Comparison of ENCODE assay signal across 15 cellular contexts in the genomic region with DNA sequence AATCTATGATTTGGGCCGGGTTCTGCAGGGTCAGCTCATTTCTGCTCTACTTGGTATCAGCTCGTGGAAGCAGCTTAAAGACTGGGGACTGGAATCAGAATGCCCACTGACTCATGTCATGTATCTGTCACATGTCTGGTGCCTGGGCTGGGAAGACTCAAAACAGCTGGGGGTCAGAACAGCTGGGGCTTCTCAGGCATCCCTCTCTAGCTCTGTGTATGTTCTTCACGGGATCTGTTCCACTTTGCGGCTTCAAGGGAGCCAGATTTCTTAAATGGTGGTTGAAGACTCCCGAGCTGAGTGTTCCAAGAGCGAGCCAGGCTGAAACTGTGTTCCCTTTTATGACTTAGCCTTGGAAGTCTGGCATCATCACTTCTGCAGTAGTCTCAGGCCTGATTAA. TPM values are rescaled to one million over a fixed set of nuclear protein-coding genes. Genes with fewer than 3 reads are reported as not detected.
DNase-seq lines count a peak whose midpoint lies in the region; ATAC-seq and TF ChIP-seq lines count a peak whose summit lies in the region.
"Had no signal": no experiment of that assay in that cellular context is flagged by ENCODE, and none has a peak within 500 bp of the region (broad histone marks: within the 10 kb centered on the region; RNA-seq: fewer than 3 reads in every experiment).

No MANE protein-coding gene starts in this region.

- no peaks in the 10 kb centered on the region for H3K9me3 ChIP-seq in tibial artery

- H3K36me3 ChIP-seq in brain microvascular endothelial cell (replicated peaks) (no peaks in the 10 kb centered on the region), tibial artery (no peaks in the 10 kb centered on the region)

- no peaks in the 10 kb centered on the region for H3K27me3 Mint-ChIP-seq in activated CD8-positive, alpha-beta T cell treated with anti-CD3 and anti-CD28 coated beads for 36 hours
- H3K27me3 Mint-ChIP-seq in activated CD8-positive, alpha-beta T cell treated with anti-CD3 and anti-CD28 coated beads, Interleukin-2, amount 10 ng/mL, durations not matched to agents 7 days and 5 days (ENCODE audit: low read depth) = no peaks in the 10 kb centered on the region
- H3K27me3 Mint-ChIP-seq in immature natural killer cell (ENCODE audit: low read depth in 3 of 3) (peaks cover 0 to 5% (median 1%) of the 10 kb centered on the region in 3 donors), endothelial cell (ENCODE audit: unreplicated experiment) (no peaks in the 10 kb centered on the region)
- no peaks in the 10 kb centered on the region for H3K27me3 Mint-ChIP-seq in stimulated activated memory B cell treated with anti-CD40 and anti-IgM and Interleukin-4, amounts not matched to agents 10 μg/mL and 1 μg/mL and 100 μg/mL, for 72 hours
- H3K27me3 Mint-ChIP-seq: activated CD4-positive, alpha-beta memory T cell treated with anti-CD3 and anti-CD28 coated beads, Interleukin-2, amount 10 ng/mL, durations not matched to agents 7 days and 5 days; activated naive CD4-positive, alpha-beta T cell treated with anti-CD3 and anti-CD28 coated beads, Interleukin-2, amount 50 U/mL, for 24 hours had no signal

- no peak overlapping the region for H3K4me3 Mint-ChIP-seq in activated CD8-positive, alpha-beta T cell treated with anti-CD3 and anti-CD28 coated beads for 36 hours
- no peak overlapping the region for H3K4me3 Mint-ChIP-seq in activated CD8-positive, alpha-beta T cell treated with anti-CD3 and anti-CD28 coated beads, Interleukin-2, amount 10 ng/mL, durations not matched to agents 7 days and 5 days
- H3K4me3 Mint-ChIP-seq in immature natural killer cell (peak overlapping the region in 1 of 5 donors; percentile 44), endothelial cell (ENCODE audit: unreplicated experiment) (no peak overlapping the region)
- H3K4me3 Mint-ChIP-seq in stimulated activated memory B cell treated with anti-CD40 and anti-IgM and Interleukin-4, amounts not matched to agents 10 μg/mL and 1 μg/mL and 100 μg/mL, for 72 hours = no peak overlapping the region
- H3K4me3 Mint-ChIP-seq: activated CD4-positive, alpha-beta memory T cell treated with anti-CD3 and anti-CD28 coated beads, Interleukin-2, amount 10 ng/mL, durations not matched to agents 7 days and 5 days; activated naive CD4-positive, alpha-beta T cell treated with anti-CD3 and anti-CD28 coated beads, Interleukin-2, amount 50 U/mL, for 24 hours had no signal

- in situ Hi-C loops in brain microvascular endothelial cell (cut with HindIII; ENCODE audit: low pct_ligation_motif_present, low sequenced_read_pairs) = no loop called here

- H3K4me1 Mint-ChIP-seq in activated CD8-positive, alpha-beta T cell treated with anti-CD3 and anti-CD28 coated beads for 36 hours (ENCODE audit: low read depth) = peaks cover 75% of the 10 kb centered on the region
- peaks cover 62% of the 10 kb centered on the region for H3K4me1 Mint-ChIP-seq in activated CD8-positive, alpha-beta T cell treated with anti-CD3 and anti-CD28 coated beads, Interleukin-2, amount 10 ng/mL, durations not matched to agents 7 days and 5 days (ENCODE audit: low read depth)
- peaks cover 77 to 89% of the 10 kb centered on the region in 2 donors for H3K4me1 Mint-ChIP-seq in immature natural killer cell
- H3K4me1 Mint-ChIP-seq in stimulated activated memory B cell treated with anti-CD40 and anti-IgM and Interleukin-4, amounts not matched to agents 10 μg/mL and 1 μg/mL and 100 μg/mL, for 72 hours = peaks cover 55% of the 10 kb centered on the region
- peaks cover 20% of the 10 kb centered on the region for H3K4me1 Mint-ChIP-seq in endothelial cell (ENCODE audit: unreplicated experiment)

- intact Hi-C loops in activated CD8-positive, alpha-beta T cell treated with anti-CD3 and anti-CD28 coated beads for 36 hours (cut with micrococcal nuclease) = no loop called here
- intact Hi-C loops in tibial artery (cut with DNase I; ENCODE audit: low total_unique reads) = no loop called here

- no peak overlapping the region for H3K4me3 ChIP-seq in brain microvascular endothelial cell (ENCODE audit: low read depth, low read length)
- H3K4me3 ChIP-seq in tibial artery = no peak overlapping the region
- H3K4me3 ChIP-seq: skin epidermis had no signal

- no peak for ATAC-seq in activated CD8-positive, alpha-beta T cell treated with anti-CD3 and anti-CD28 coated beads for 36 hours
- ATAC-seq in activated CD8-positive, alpha-beta T cell treated with anti-CD3 and anti-CD28 coated beads, Interleukin-2, amount 10 ng/mL, durations not matched to agents 7 days and 5 days = no peak
- ATAC-seq in HG03159 (IDR thresholded peaks at IDR 0.05; ENCODE audit: unreplicated experiment) = no peak
- ATAC-seq in stimulated activated memory B cell treated with anti-CD40 and anti-IgM and Interleukin-4, amounts not matched to agents 10 μg/mL and 1 μg/mL and 100 μg/mL, for 72 hours = no peak

- peaks cover 48% of the 10 kb centered on the region for H3K36me3 Mint-ChIP-seq in activated CD8-positive, alpha-beta T cell treated with anti-CD3 and anti-CD28 coated beads for 36 hours (ENCODE audit: low read depth)
- peaks cover 48% of the 10 kb centered on the region for H3K36me3 Mint-ChIP-seq in activated CD8-positive, alpha-beta T cell treated with anti-CD3 and anti-CD28 coated beads, Interleukin-2, amount 10 ng/mL, durations not matched to agents 7 days and 5 days (ENCODE audit: low read depth)
- H3K36me3 Mint-ChIP-seq in immature natural killer cell = peaks cover 0 to 3% (median 3%) of the 10 kb centered on the region in 3 donors
- H3K36me3 Mint-ChIP-seq in stimulated activated memory B cell treated with anti-CD40 and anti-IgM and Interleukin-4, amounts not matched to agents 10 μg/mL and 1 μg/mL and 100 μg/mL, for 72 hours = peaks cover 19% of the 10 kb centered on the region
- peaks cover 4% of the 10 kb centered on the region for H3K36me3 Mint-ChIP-seq in endothelial cell (ENCODE audit: low read depth, unreplicated experiment)

- CTCF ChIA-PET in activated CD8-positive, alpha-beta T cell treated with anti-CD3 and anti-CD28 coated beads for 36 hours (lab: Charles Lee) = no interaction called here
- CTCF ChIA-PET in activated CD8-positive, alpha-beta T cell treated with anti-CD3 and anti-CD28 coated beads, Interleukin-2, amount 10 ng/mL, durations not matched to agents 7 days and 5 days (lab: Charles Lee) = no interaction called here

- POLR2A ChIA-PET in activated CD8-positive, alpha-beta T cell treated with anti-CD3 and anti-CD28 coated beads for 36 hours (lab: Charles Lee) = no interaction called here
- POLR2A ChIA-PET in activated CD8-positive, alpha-beta T cell treated with anti-CD3 and anti-CD28 coated beads, Interleukin-2, amount 10 ng/mL, durations not matched to agents 7 days and 5 days (lab: Charles Lee) = no interaction called here

- H3K27ac ChIP-seq in brain microvascular endothelial cell (no peak overlapping the region), tibial artery (peak overlapping the region; percentile 8 to 52)
- H3K27ac ChIP-seq: skin epidermis had no signal

- H3K4me1 ChIP-seq in tibial artery = peaks cover 0 to 87% (median 14%) of the 10 kb centered on the region in 4 donors

- no peaks in the 10 kb centered on the region for H3K9me3 Mint-ChIP-seq in activated CD8-positive, alpha-beta T cell treated with anti-CD3 and anti-CD28 coated beads for 36 hours
- H3K9me3 Mint-ChIP-seq in activated CD8-positive, alpha-beta T cell treated with anti-CD3 and anti-CD28 coated beads, Interleukin-2, amount 10 ng/mL, durations not matched to agents 7 days and 5 days (ENCODE audit: insufficient read depth) = no peaks in the 10 kb centered on the region
- H3K9me3 Mint-ChIP-seq in immature natural killer cell (no peaks in the 10 kb centered on the region), endothelial cell (ENCODE audit: unreplicated experiment) (no peaks in the 10 kb centered on the region)
- no peaks in the 10 kb centered on the region for H3K9me3 Mint-ChIP-seq in stimulated activated memory B cell treated with anti-CD40 and anti-IgM and Interleukin-4, amounts not matched to agents 10 μg/mL and 1 μg/mL and 100 μg/mL, for 72 hours
- H3K9me3 Mint-ChIP-seq: activated CD4-positive, alpha-beta memory T cell treated with anti-CD3 and anti-CD28 coated beads, Interleukin-2, amount 10 ng/mL, durations not matched to agents 7 days and 5 days; activated naive CD4-positive, alpha-beta T cell treated with anti-CD3 and anti-CD28 coated beads, Interleukin-2, amount 50 U/mL, for 24 hours had no signal

- H3K27me3 ChIP-seq in brain microvascular endothelial cell (replicated peaks) (no peaks in the 10 kb centered on the region), tibial artery (no peaks in the 10 kb centered on the region)

- peak overlapping the region; percentile 50 for H3K27ac Mint-ChIP-seq in activated CD8-positive, alpha-beta T cell treated with anti-CD3 and anti-CD28 coated beads for 36 hours
- H3K27ac Mint-ChIP-seq in activated CD8-positive, alpha-beta T cell treated with anti-CD3 and anti-CD28 coated beads, Interleukin-2, amount 10 ng/mL, durations not matched to agents 7 days and 5 days = no peak overlapping the region
- H3K27ac Mint-ChIP-seq in immature natural killer cell (peak overlapping the region in 5 of 6 donors; percentile 2 to 83 (median 50)), endothelial cell (ENCODE audit: unreplicated experiment) (no peak overlapping the region)
- no peak overlapping the region for H3K27ac Mint-ChIP-seq in stimulated activated memory B cell treated with anti-CD40 and anti-IgM and Interleukin-4, amounts not matched to agents 10 μg/mL and 1 μg/mL and 100 μg/mL, for 72 hours
- H3K27ac Mint-ChIP-seq: activated CD4-positive, alpha-beta memory T cell treated with anti-CD3 and anti-CD28 coated beads, Interleukin-2, amount 10 ng/mL, durations not matched to agents 7 days and 5 days; activated naive CD4-positive, alpha-beta T cell treated with anti-CD3 and anti-CD28 coated beads, Interleukin-2, amount 50 U/mL, for 24 hours had no signal

- no peak for DNase-seq in activated CD8-positive, alpha-beta T cell treated with anti-CD3 and anti-CD28 coated beads for 36 hours
- DNase-seq in activated CD8-positive, alpha-beta T cell treated with anti-CD3 and anti-CD28 coated beads, Interleukin-2, amount 10 ng/mL, durations not matched to agents 7 days and 5 days = no peak
- DNase-seq in brain microvascular endothelial cell = peak; percentile 38
- no peak for DNase-seq in immature natural killer cell
- peak in 1 of 2 donors; percentile 47 for DNase-seq in tibial artery
- DNase-seq in endothelial cell (ENCODE audit: low spot score) = no peak
- DNase-seq: activated CD4-positive, alpha-beta memory T cell treated with anti-CD3 and anti-CD28 coated beads, Interleukin-2, amount 10 ng/mL, durations not matched to agents 7 days and 5 days; kidney glomerular epithelial cell; NCI-H1092 treated with DMSO at 0.1 percent for 48 hours; NCI-H226; T-helper 2 cell had no signal

- no peak for TF ChIP-seq CTCF in activated CD8-positive, alpha-beta T cell treated with anti-CD3 and anti-CD28 coated beads for 36 hours (IDR thresholded peaks at IDR 0.05)
- TF ChIP-seq CTCF in brain microvascular endothelial cell (IDR thresholded peaks at IDR 0.05; ENCODE audit: low read depth, low read length, missing control alignments) (no peak), tibial artery (IDR thresholded peaks at IDR 0.05) (no peak), endothelial cell (IDR thresholded peaks at IDR 0.05; ENCODE audit: unreplicated experiment) (no peak)

RNA-seq across cellular contexts. Expression of gene AEBP2, which starts 11.9 kb away (rescaled TPM):
- 10 to 100 TPM; 59.6 to 63.3 TPM for total RNA-seq in activated CD8-positive, alpha-beta T cell treated with anti-CD3 and anti-CD28 coated beads for 36 hours
- 10 to 100 TPM; 57.3 to 57.4 TPM for total RNA-seq in activated CD8-positive, alpha-beta T cell treated with anti-CD3 and anti-CD28 coated beads, Interleukin-2, amount 10 ng/mL, durations not matched to agents 7 days and 5 days
- polyA plus RNA-seq in immature natural killer cell = 10 to 100 TPM in 2 of 3 donors, 1 to 10 TPM in 1; 5.4 to 14.9 (median 11.8) TPM
- 37.6 TPM for total RNA-seq in endothelial cell (ENCODE audit: unreplicated experiment)

Comparison
In these comparisons a context has a peak if more than half of its experiments do, and no peak if none do; other contexts are left out.
1. H3K27ac Mint-ChIP-seq: peak in activated CD8-positive, alpha-beta T cell treated with anti-CD3 and anti-CD28 coated beads for 36 hours (single experiment) and immature natural killer cell (5 of 6); none in activated CD8-positive, alpha-beta T cell treated with anti-CD3 and anti-CD28 coated beads, Interleukin-2, amount 10 ng/mL, durations not matched to agents 7 days and 5 days (single experiment), stimulated activated memory B cell treated with anti-CD40 and anti-IgM and Interleukin-4, amounts not matched to agents 10 μg/mL and 1 μg/mL and 100 μg/mL, for 72 hours (single experiment) and endothelial cell (single experiment).